In genomic region chr2:226185613-226186211, GRCh38 we compare ENCODE assay signal across 1 cellular context.
TF ChIP-seq lines count a peak whose summit lies in the region.

No MANE protein-coding gene starts in this region.

TF ChIP-seq in WTC11, 78 proteins besides CTCF, POLR2A, EP300 and RAD21 (continued from another document):
- TF ChIP-seq PRDM15 (CRISPR knock-in tag; IDR thresholded peaks at IDR 0.05) (no peak), NFYB (CRISPR knock-in tag; conservative IDR thresholded peaks at IDR 0.05; ENCODE audit: low read depth) (no peak), TP53 (CRISPR knock-in tag; IDR thresholded peaks at IDR 0.05) (no peak), E2F1 (CRISPR knock-in tag; IDR thresholded peaks at IDR 0.05) (no peak), RORB (CRISPR knock-in tag; IDR thresholded peaks at IDR 0.05) (no peak), OVOL2 (CRISPR knock-in tag; IDR thresholded peaks at IDR 0.05; ENCODE audit: borderline replicate concordance) (no peak), IRF1 (CRISPR knock-in tag; IDR thresholded peaks at IDR 0.05) (no peak), ZMAT4 (CRISPR knock-in tag; IDR thresholded peaks at IDR 0.05) (no peak), FOXP1 (CRISPR knock-in tag; IDR thresholded peaks at IDR 0.05; ENCODE audit: borderline replicate concordance) (no peak)
